Comparison of ENCODE assay signal across 28 cellular contexts in the genomic region with DNA sequence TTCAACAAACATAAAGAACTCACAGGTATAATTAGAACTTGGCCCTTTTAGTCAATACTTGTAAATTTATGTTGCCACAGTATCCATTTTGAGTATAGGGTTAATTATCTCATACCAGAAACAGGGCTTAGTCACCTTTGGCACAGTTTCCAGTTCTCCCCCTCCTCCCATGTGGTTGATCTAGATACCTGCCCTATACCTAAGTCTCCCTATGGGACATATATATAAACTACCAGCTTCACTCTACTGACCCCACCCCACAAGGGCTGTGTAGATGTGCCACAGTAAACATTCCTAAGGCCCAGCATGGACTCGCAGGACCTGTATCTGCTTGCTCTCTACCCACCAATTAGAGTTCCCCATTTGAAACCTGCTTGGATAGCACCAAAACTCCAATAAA.
DNase-seq lines count a peak whose midpoint lies in the region; ATAC-seq, FAIRE-seq and TF ChIP-seq lines count a peak whose summit lies in the region.
"Had no signal": no experiment of that assay in that cellular context is flagged by ENCODE, and none has a peak within 500 bp of the region (broad histone marks: within the 10 kb centered on the region; RNA-seq: fewer than 3 reads in every experiment).

No MANE protein-coding gene starts in this region.

- FAIRE-seq in K562 (lab: Jason Lieb, UNC) = no peak
- FAIRE-seq: GM12892 had no signal

- H3K4me1 ChIP-seq in breast epithelium (no peaks in the 10 kb centered on the region), K562 (replicated peaks in 1 of 2; ENCODE audit: control insufficient read depth in 2 of 2, insufficient read depth in 2 of 2, low read length in 2 of 2) (no peaks in the 10 kb centered on the region), suprapubic skin (peaks cover 13% of the 10 kb centered on the region)
- H3K4me1 ChIP-seq in CD4-positive, alpha-beta memory T cell (ENCODE audit: insufficient read depth, low read length) = no peaks in the 10 kb centered on the region
- H3K4me1 ChIP-seq: BE2C, SJSA1 had no signal

- H3K9me3 Mint-ChIP-seq in MCF 10A (ENCODE audit: unreplicated experiment) (no peaks in the 10 kb centered on the region), type B pancreatic cell (peaks cover 11% of the 10 kb centered on the region)
- peaks cover 0 to 9% (median 0%) of the 10 kb centered on the region in 8 donors for H3K9me3 Mint-ChIP-seq in CD4-positive, alpha-beta memory T cell

- H3K27ac Mint-ChIP-seq in MCF 10A (ENCODE audit: low read depth, unreplicated experiment) (no peak overlapping the region), type B pancreatic cell (peak overlapping the region; percentile 12)
- no peak overlapping the region for H3K27ac Mint-ChIP-seq in CD4-positive, alpha-beta memory T cell
- H3K27ac Mint-ChIP-seq: IgD-negative memory B cell had no signal

- peak; percentile 53; the same call in 2 of the 3 replicates for ATAC-seq in K562

- H2AFZ ChIP-seq in K562 (ENCODE audit: low read depth, low read length) = no peak overlapping the region
- H2AFZ ChIP-seq: PC-9 had no signal

- TF ChIP-seq CTCF in MCF 10A (IDR thresholded peaks at IDR 0.05; ENCODE audit: unreplicated experiment) (no peak), breast epithelium (IDR thresholded peaks at IDR 0.05) (no peak), K562 (IDR thresholded peaks at IDR 0.05 in 2 of 3, conservative IDR thresholded peaks at IDR 0.05 in 1 of 3; ENCODE audit: insufficient read depth in 2 of 3, low read depth in 1 of 3, low read length in 3 of 3) (no peak), type B pancreatic cell (conservative IDR thresholded peaks at IDR 0.05) (no peak), suprapubic skin (IDR thresholded peaks at IDR 0.05) (no peak)

- no peak for TF ChIP-seq RAD21 in K562 (CRISPR knock-in tag; conservative IDR thresholded peaks at IDR 0.05 in 1 of 2, IDR thresholded peaks at IDR 0.05 in 1 of 2)

- H3K4me1 Mint-ChIP-seq in MCF 10A (ENCODE audit: insufficient read depth, unreplicated experiment) (peaks cover 7% of the 10 kb centered on the region), type B pancreatic cell (ENCODE audit: unreplicated experiment) (peaks cover 10% of the 10 kb centered on the region)
- no peaks in the 10 kb centered on the region for H3K4me1 Mint-ChIP-seq in CD4-positive, alpha-beta memory T cell
- H3K4me1 Mint-ChIP-seq: CD14-positive monocyte, IgD-negative memory B cell had no signal

- POLR2A ChIA-PET in MCF 10A (lab: Yijun Ruan, JAX) (no interaction called here), K562 (lab: Yijun Ruan, JAX) (no interaction called here), HEK293T (lab: Yijun Ruan, JAX) (no interaction called here)
- POLR2A ChIA-PET in CD4-positive, alpha-beta memory T cell (lab: Charles Lee; ENCODE audit: partially characterized antibody) = no interaction called here

- no peak overlapping the region for H3K9ac ChIP-seq in K562 (ENCODE audit: insufficient read depth in 1 of 2, low read depth in 2 of 2, low read length in 2 of 2)

- DNase-seq in MCF 10A (ENCODE audit: unreplicated experiment) (peak; percentile 30), breast epithelium (ENCODE audit: low spot score in 2 of 2) (no peak), K562 (ENCODE audit: extremely low read depth in 1 of 4, low spot score in 3 of 4) (peak in 1 of 4 experiments; percentile 9), epithelial cell of prostate (ENCODE audit: low read depth, low spot score) (peak; percentile 20), type B pancreatic cell (ENCODE audit: extremely low spot score, unreplicated experiment) (no peak), HEK293T (ENCODE audit: extremely low spot score) (no peak), suprapubic skin (ENCODE audit: low spot score in 2 of 2) (no peak)
- no peak for DNase-seq in CD4-positive, alpha-beta memory T cell
- DNase-seq: 8988T; ACHN; BE2C; Calu3; DND-41; NCI-H1092; NCI-H1417 treated with DMSO at 0.1 percent for 48 hours; NCI-H1694 treated with DMSO at 0.1 percent for 48 hours; NCI-H2081 treated with DMSO at 0.1 percent for 48 hours; NCI-H2171; NCI-H510A treated with DMSO at 0.1 percent for 48 hours; NCI-H748 treated with DMSO at 0.1 percent for 48 hours; NK-92 treated with Interleukin-12 subunit alpha and Interleukin-12 subunit beta, amount 100 ng/mL, for 24 hours; PC-9; Right ventricle myocardium superior had no signal

- H3K9me1 ChIP-seq in K562 (ENCODE audit: control insufficient read depth, insufficient read depth, low read length) = no peaks in the 10 kb centered on the region

- BruUV-seq in MCF 10A (replicated peaks; lab: Mats Ljungman, UMichigan) (no TSS peak), K562 (replicated peaks; lab: Mats Ljungman, UMichigan) (no TSS peak)

- CTCF ChIA-PET in MCF 10A (lab: Yijun Ruan, JAX) = interaction anchor here (0.5 kb wide), 1 partner anchor 291 kb away, joined by 4 read pairs; no protein-coding TSS in a partner anchor
- CTCF ChIA-PET in K562 (lab: Yijun Ruan, JAX; ENCODE audit: low intra/inter-chr PET ratio) = no interaction called here
- CTCF ChIA-PET in HEK293T (lab: Yijun Ruan, JAX) = no interaction called here
- CTCF ChIA-PET in CD4-positive, alpha-beta memory T cell (lab: Charles Lee; ENCODE audit: partially characterized antibody) = no interaction called here

- no peaks in the 10 kb centered on the region for H4K20me1 ChIP-seq in K562 (replicated peaks; ENCODE audit: control insufficient read depth, insufficient read depth, low read length)

- H3K4me3 ChIP-seq in breast epithelium (no peak overlapping the region), K562 (no peak overlapping the region), suprapubic skin (no peak overlapping the region)
- H3K4me3 ChIP-seq in CD4-positive, alpha-beta memory T cell (ENCODE audit: low read length in 2 of 2) = no peak overlapping the region
- H3K4me3 ChIP-seq: HAP-1, PC-9, SJSA1 had no signal

- intact Hi-C loops in MCF 10A (cut with micrococcal nuclease) = no loop called here
- intact Hi-C loops in breast epithelium (cut with DNase I; ENCODE audit: low total_unique reads) = no loop called here
- intact Hi-C loops in K562 (cut with micrococcal nuclease) = no loop called here
- intact Hi-C loops in CD4-positive, alpha-beta memory T cell (cut with micrococcal nuclease) = no loop called here

- TF ChIP-seq POLR2A in breast epithelium (IDR thresholded peaks at IDR 0.05) (no peak), K562 (conservative IDR thresholded peaks at IDR 0.05) (no peak), suprapubic skin (IDR thresholded peaks at IDR 0.05) (no peak)

- 7% methylated on average over 1 of the region's 1 CpG for WGBS in K562 (ENCODE audit: insufficient coverage, low coverage, missing lambda C conversion rate)
- 45% methylated on average over 1 of the region's 1 CpG for WGBS in suprapubic skin

- no peak overlapping the region for H3K4me2 ChIP-seq in K562 (ENCODE audit: insufficient read depth, low read length)
- H3K4me2 ChIP-seq: PC-9 had no signal

- H3K36me3 Mint-ChIP-seq in MCF 10A (ENCODE audit: insufficient read depth, unreplicated experiment) (no peaks in the 10 kb centered on the region), type B pancreatic cell (no peaks in the 10 kb centered on the region)
- H3K36me3 Mint-ChIP-seq in CD4-positive, alpha-beta memory T cell = no peaks in the 10 kb centered on the region
- H3K36me3 Mint-ChIP-seq: CD14-positive monocyte, IgD-negative memory B cell had no signal

- no peaks in the 10 kb centered on the region for H3K79me2 ChIP-seq in K562 (ENCODE audit: control insufficient read depth, insufficient read depth, low read length)

- in situ Hi-C loops in K562 (cut with MboI) = no loop called here

- H3K36me3 ChIP-seq in breast epithelium (no peaks in the 10 kb centered on the region), K562 (ENCODE audit: control insufficient read depth, insufficient read depth, low read length) (no peaks in the 10 kb centered on the region), suprapubic skin (no peaks in the 10 kb centered on the region)
- no peaks in the 10 kb centered on the region for H3K36me3 ChIP-seq in CD4-positive, alpha-beta memory T cell (ENCODE audit: insufficient read depth, low read length)
- H3K36me3 ChIP-seq: BE2C, HAP-1, SJSA1 had no signal

- H3K27ac ChIP-seq in breast epithelium (no peak overlapping the region), K562 (ENCODE audit: extremely low read depth, low read depth, low read length) (no peak overlapping the region), epithelial cell of prostate (no peak overlapping the region), suprapubic skin (no peak overlapping the region)
- no peak overlapping the region for H3K27ac ChIP-seq in CD4-positive, alpha-beta memory T cell (ENCODE audit: low read depth, low read length)
- H3K27ac ChIP-seq: PC-9, SJSA1 had no signal

- H3K27me3 ChIP-seq in breast epithelium (no peaks in the 10 kb centered on the region), K562 (ENCODE audit: control insufficient read depth in 2 of 2, insufficient read depth in 2 of 2, low read length in 2 of 2) (no peaks in the 10 kb centered on the region), suprapubic skin (no peaks in the 10 kb centered on the region)
- H3K27me3 ChIP-seq in CD4-positive, alpha-beta memory T cell (ENCODE audit: insufficient read depth, low read length) = no peaks in the 10 kb centered on the region
- H3K27me3 ChIP-seq: BE2C, SJSA1 had no signal

- H3K9me3 ChIP-seq in breast epithelium (no peaks in the 10 kb centered on the region), K562 (replicated peaks; ENCODE audit: control insufficient read depth, insufficient read depth, low read depth, low read length) (no peaks in the 10 kb centered on the region), suprapubic skin (no peaks in the 10 kb centered on the region)
- H3K9me3 ChIP-seq in CD4-positive, alpha-beta memory T cell (ENCODE audit: control insufficient read depth in 1 of 2, low read length in 2 of 2) = no peaks in the 10 kb centered on the region
- H3K9me3 ChIP-seq: BE2C, HAP-1 had no signal

- TF ChIP-seq EP300 in K562 (IDR thresholded peaks at IDR 0.05; ENCODE audit: low read length) = no peak
- TF ChIP-seq EP300 in suprapubic skin (IDR thresholded peaks at IDR 0.05) = no peak

- no peak overlapping the region for H3K4me3 Mint-ChIP-seq in MCF 10A (ENCODE audit: unreplicated experiment)
- peak overlapping the region; percentile 34 for H3K4me3 Mint-ChIP-seq in type B pancreatic cell
- H3K4me3 Mint-ChIP-seq in CD4-positive, alpha-beta memory T cell = no peak overlapping the region
- H3K4me3 Mint-ChIP-seq: CD14-positive monocyte, IgD-negative memory B cell had no signal

- no peaks in the 10 kb centered on the region for H3K27me3 Mint-ChIP-seq in MCF 10A (ENCODE audit: insufficient read depth, unreplicated experiment)
- H3K27me3 Mint-ChIP-seq in type B pancreatic cell = no peaks in the 10 kb centered on the region
- H3K27me3 Mint-ChIP-seq in CD4-positive, alpha-beta memory T cell = peaks cover 0 to under 1% of the 10 kb centered on the region in 2 donors
- H3K27me3 Mint-ChIP-seq: IgD-negative memory B cell had no signal

TF ChIP-seq in K562, 482 proteins besides CTCF, POLR2A, EP300 and RAD21:
- TF ChIP-seq CBFA2T3 (IDR thresholded peaks at IDR 0.05) (peak; percentile 9; the same call in 1 of the 2 replicates), TAF1 (IDR thresholded peaks at IDR 0.05; ENCODE audit: control insufficient read depth, extremely low read depth, insufficient read depth, low read length, severe bottlenecking) (no peak)

TF ChIP-seq in HEK293T, 16 proteins besides CTCF, POLR2A, EP300 and RAD21 (continues in another document):
- TF ChIP-seq FOXM1 (IDR thresholded peaks at IDR 0.05; ENCODE audit: borderline replicate concordance) = no peak

Comparison
In these comparisons a context has a peak if more than half of its experiments do, and no peak if none do; other contexts are left out.
1. DNase-seq: peak in MCF 10A (single experiment) and epithelial cell of prostate (single experiment); none in breast epithelium (0 of 2), type B pancreatic cell (single experiment), HEK293T (single experiment), CD4-positive, alpha-beta memory T cell (0 of 5) and suprapubic skin (0 of 2).